Comparison of ENCODE assay signal across 8 cellular contexts in genomic region chr5:76867827-76868693, GRCh38. TPM values are rescaled to one million over a fixed set of nuclear protein-coding genes. Genes with fewer than 3 reads are reported as not detected.
A peak's percentile ranks its signal among the peaks of the same experiment; 100 is the strongest.
DNase-seq lines count a peak whose midpoint lies in the region; ATAC-seq, FAIRE-seq and TF ChIP-seq lines count a peak whose summit lies in the region.

No MANE protein-coding gene starts in this region.

- H3K4me2 ChIP-seq in SK-N-SH = no peak overlapping the region

- H3K9me3 ChIP-seq in SK-N-SH = no peaks in the 10 kb centered on the region
- no peaks in the 10 kb centered on the region for H3K9me3 ChIP-seq in psoas muscle

- POLR2A ChIA-PET in SK-N-SH (lab: Yijun Ruan, JAX) = no interaction called here

- peak overlapping the region; percentile 17; the same call in 1 of the 2 replicates for H2AFZ ChIP-seq in SK-N-SH (ENCODE audit: low read depth)

- WGBS in SK-N-SH (ENCODE audit: low lambda C conversion rate) = 53% methylated on average over 8 of the region's 8 CpGs
- WGBS in psoas muscle, 3 donors = 68 to 76% (median 73%) methylated on average over 8 of the region's 8 CpGs

- H3K27me3 Mint-ChIP-seq in activated naive CD4-positive, alpha-beta T cell treated with anti-CD3 and anti-CD28 coated beads, Interleukin-2, amount 10 ng/mL, durations not matched to agents 7 days and 5 days = no peaks in the 10 kb centered on the region

- H3K4me3 ChIP-seq in SK-N-SH (ENCODE audit: low read depth in 2 of 2, low read length in 1 of 2) = no peak overlapping the region
- H3K4me3 ChIP-seq in psoas muscle = no peak overlapping the region

- no peaks in the 10 kb centered on the region for H3K9me3 Mint-ChIP-seq in activated naive CD4-positive, alpha-beta T cell treated with anti-CD3 and anti-CD28 coated beads, Interleukin-2, amount 10 ng/mL, durations not matched to agents 7 days and 5 days

- no peak overlapping the region for H3K9ac ChIP-seq in SK-N-SH

- H3K27ac ChIP-seq in SK-N-SH (ENCODE audit: low read depth in 2 of 2, low read length in 1 of 2) = no peak overlapping the region
- H3K27ac ChIP-seq in psoas muscle = no peak overlapping the region

- TF ChIP-seq CTCF in SK-N-SH (IDR thresholded peaks at IDR 0.05) (peak; percentile 91), psoas muscle (IDR thresholded peaks at IDR 0.05) (peak; percentile 53)

- H3F3A ChIP-seq in SK-N-SH (replicated peaks; ENCODE audit: insufficient read depth) = no peaks in the 10 kb centered on the region

- peak; percentile 95 for TF ChIP-seq RAD21 in SK-N-SH (IDR thresholded peaks at IDR 0.05; ENCODE audit: low read length)

- TF ChIP-seq EP300 in SK-N-SH (IDR thresholded peaks at IDR 0.05; ENCODE audit: borderline replicate concordance in 1 of 2, low read depth in 1 of 2, low read length in 1 of 2) = no peak

- no peaks in the 10 kb centered on the region for H3K9me2 ChIP-seq in SK-N-SH

- no peaks in the 10 kb centered on the region for H3K36me3 ChIP-seq in SK-N-SH (replicated peaks in 1 of 2; ENCODE audit: control insufficient read depth in 1 of 2, insufficient read depth in 2 of 2, low read length in 1 of 2)
- H3K36me3 ChIP-seq in psoas muscle (ENCODE audit: insufficient read depth in 1 of 2, low read depth in 1 of 2) = no peaks in the 10 kb centered on the region

- ATAC-seq in GM19043 (IDR thresholded peaks at IDR 0.05; ENCODE audit: low read depth, unreplicated experiment) = peak; percentile 57
- peak in 3 of 4 donors; percentile 37 to 58 (median 51) for ATAC-seq in psoas muscle

- H3K4me3 Mint-ChIP-seq in activated naive CD4-positive, alpha-beta T cell treated with anti-CD3 and anti-CD28 coated beads, Interleukin-2, amount 10 ng/mL, durations not matched to agents 7 days and 5 days = no peak overlapping the region

- peak; percentile 7 for DNase-seq in NCI-H1048 (lab: John Stamatoyannopoulos, UW)
- peak; percentile 74 for DNase-seq in SK-N-SH
- DNase-seq in activated naive CD4-positive, alpha-beta T cell treated with anti-CD3 and anti-CD28 coated beads, Interleukin-2, amount 10 ng/mL, durations not matched to agents 7 days and 5 days = peak; percentile 75
- DNase-seq in head of caudate nucleus = peak in 41 of 42 donors; percentile 13 to 88 (median 70)
- DNase-seq in psoas muscle = peak in 1 of 2 donors; percentile 34
- no peak for DNase-seq in cerebellar nuclear complex (lab: John Stamatoyannopoulos, UW)

- intact Hi-C loops in head of caudate nucleus (cut with DNase I) (loop anchor here (2.0 to 10.0 kb wide), 2 partner anchors 149 to 627 kb away; partner anchors contain the start of gene WDR41), psoas muscle (cut with DNase I) (loop anchor here in 1 of 2 donors (5.0 kb wide), 1 partner anchor 149 kb away; no protein-coding TSS in a partner anchor)

- H3K79me2 ChIP-seq in SK-N-SH (ENCODE audit: insufficient read depth) = no peaks in the 10 kb centered on the region

- no peaks in the 10 kb centered on the region for H3K36me3 Mint-ChIP-seq in activated naive CD4-positive, alpha-beta T cell treated with anti-CD3 and anti-CD28 coated beads, Interleukin-2, amount 10 ng/mL, durations not matched to agents 7 days and 5 days

- H3K27me3 ChIP-seq in SK-N-SH (ENCODE audit: insufficient read depth) (no peaks in the 10 kb centered on the region), psoas muscle (ENCODE audit: insufficient read depth in 3 of 3, low read length in 2 of 3) (no peaks in the 10 kb centered on the region)

- H3K4me1 ChIP-seq in SK-N-SH (ENCODE audit: control insufficient read depth in 1 of 2, insufficient read depth in 2 of 2, low read depth in 1 of 2, low read length in 1 of 2) = no peaks in the 10 kb centered on the region
- H3K4me1 ChIP-seq in psoas muscle = no peaks in the 10 kb centered on the region

- H4K20me1 ChIP-seq in SK-N-SH (ENCODE audit: insufficient read depth) = no peaks in the 10 kb centered on the region

- peak; percentile 93 for FAIRE-seq in A204.1 (lab: Jason Lieb, UNC)

- CTCF ChIA-PET in SK-N-SH (lab: Yijun Ruan, JAX) = interaction anchor here (0.6 to 5.9 kb wide), 27 partner anchors 10 to 624 kb away, joined by 3 to 62 read pairs (median 4); partner anchors contain the start of gene WDR41
- CTCF ChIA-PET in activated naive CD4-positive, alpha-beta T cell treated with anti-CD3 and anti-CD28 coated beads, Interleukin-2, amount 10 ng/mL, durations not matched to agents 7 days and 5 days (lab: Charles Lee) = interaction anchor here (0.8 to 4.9 kb wide), 5 partner anchors 12 to 294 kb away, joined by 3 to 31 read pairs (median 3); no protein-coding TSS in a partner anchor

- H3K4me1 Mint-ChIP-seq in activated naive CD4-positive, alpha-beta T cell treated with anti-CD3 and anti-CD28 coated beads, Interleukin-2, amount 10 ng/mL, durations not matched to agents 7 days and 5 days = no peaks in the 10 kb centered on the region

- no peak overlapping the region for H3K27ac Mint-ChIP-seq in activated naive CD4-positive, alpha-beta T cell treated with anti-CD3 and anti-CD28 coated beads, Interleukin-2, amount 10 ng/mL, durations not matched to agents 7 days and 5 days

TF ChIP-seq in SK-N-SH, 30 proteins besides CTCF, POLR2A, EP300 and RAD21:
- TF ChIP-seq SMC3 (IDR thresholded peaks at IDR 0.05; ENCODE audit: low read depth, low read length) (peak; percentile 81), NRF1 (IDR thresholded peaks at IDR 0.05; ENCODE audit: low read depth, low read length) (no peak)
TF ChIP-seq in SK-N-SH: peak in this region for 1.

RNA-seq across cellular contexts. Expression of gene S100Z, which starts 18.2 kb away (rescaled TPM):
- not detected in 2 replicates for polyA plus RNA-seq in SK-N-SH (2012; rRNA removed)
- polyA plus RNA-seq in SK-N-SH (2012; cell fraction: cytosol; rRNA removed) = not detected in 2 replicates
- polyA plus RNA-seq in SK-N-SH (2012; cell fraction: nucleus; rRNA removed) = not detected in 2 replicates
- total RNA-seq in psoas muscle = not detected
- under 1 TPM in 1 of 3 donors, not detected in 2; 0.09 TPM for polyA plus RNA-seq in psoas muscle

RNA-seq across cellular contexts. Expression of gene F2RL1, which starts 49.2 kb away (rescaled TPM):
- 31.3 and 41.3 TPM in 2 replicates for polyA plus RNA-seq in SK-N-SH (2012; rRNA removed)
- 35.5 and 38.7 TPM in 2 replicates for polyA plus RNA-seq in SK-N-SH (2012; cell fraction: cytosol; rRNA removed)
- 5.9 and 13.8 TPM in 2 replicates for polyA plus RNA-seq in SK-N-SH (2012; cell fraction: nucleus; rRNA removed)
- under 1 TPM; 0.08 to 0.17 (median 0.15) TPM for total RNA-seq in psoas muscle
- under 1 TPM; 0.04 to 0.06 (median 0.05) TPM for polyA plus RNA-seq in psoas muscle

Comparison
In these comparisons a context has a peak if more than half of its experiments do, and no peak if none do; other contexts are left out.
1. DNase-seq: peak in NCI-H1048 (single experiment), SK-N-SH (single experiment), activated naive CD4-positive, alpha-beta T cell treated with anti-CD3 and anti-CD28 coated beads, Interleukin-2, amount 10 ng/mL, durations not matched to agents 7 days and 5 days (single experiment) and head of caudate nucleus (41 of 42); none in cerebellar nuclear complex (0 of 2).
2. RNA of gene F2RL1, which starts 49.2 kb away (polyA plus RNA-seq): 5.9 to 41.3 TPM in SK-N-SH; 0.04 to 0.06 TPM in psoas muscle; every median in the first group is over 4 times any median in the second.